ENCODE assay signal across 21 cellular contexts in genomic region chr12:32034045-32034444, GRCh38.
DNase-seq lines count a peak whose midpoint lies in the region; ATAC-seq and TF ChIP-seq lines count a peak whose summit lies in the region.
"Had no signal": no experiment of that assay in that cellular context is flagged by ENCODE, and none has a peak within 500 bp of the region (broad histone marks: within the 10 kb centered on the region; RNA-seq: fewer than 3 reads in every experiment).

No MANE protein-coding gene starts in this region.

- H2AFZ ChIP-seq in GM23338 (peak overlapping the region; percentile 50), trophoblast cell (ENCODE audit: insufficient read depth, low read length, poor library complexity) (no peak overlapping the region)

- no peak overlapping the region for H2BK120ac ChIP-seq in trophoblast cell (ENCODE audit: insufficient read depth, low read length, poor library complexity)

- no peak overlapping the region for H2BK5ac ChIP-seq in trophoblast cell (ENCODE audit: low read depth, low read length, poor library complexity)

- H3F3A ChIP-seq in GM23338 (replicated peaks; ENCODE audit: low read depth) = no peaks in the 10 kb centered on the region; the same call in 1 of the 2 replicates

- no peaks in the 10 kb centered on the region for H3K9me2 ChIP-seq in GM23338 (ENCODE audit: insufficient read depth)

- in situ Hi-C loops in Panc1 (cut with HindIII; ENCODE audit: low pct_unique_long_range_greater_than_20kb, low sequenced_read_pairs) = no loop called here

- H3K4me2 ChIP-seq in GM23338 (no peak overlapping the region), trophoblast cell (ENCODE audit: low read length) (no peak overlapping the region)

- H3K9me3 Mint-ChIP-seq in GM23338 (peaks cover 3% of the 10 kb centered on the region; the same call in 2 of the 3 replicates), osteocyte (ENCODE audit: unreplicated experiment) (no peaks in the 10 kb centered on the region)
- H3K9me3 Mint-ChIP-seq: stimulated activated memory B cell treated with anti-CD40 and anti-IgM and Interleukin-4, amounts not matched to agents 10 μg/mL and 1 μg/mL and 100 μg/mL, for 72 hours had no signal

- peaks cover 5% of the 10 kb centered on the region for H3K79me1 ChIP-seq in trophoblast cell (ENCODE audit: low read length)

- H3K4me1 Mint-ChIP-seq in GM23338 (peaks cover 28% of the 10 kb centered on the region), osteocyte (ENCODE audit: unreplicated experiment) (peaks cover 4% of the 10 kb centered on the region)

- no peak overlapping the region for H3K4me3 ChIP-seq in GM23338
- no peak overlapping the region for H3K4me3 ChIP-seq in Panc1 (ENCODE audit: low read depth in 2 of 2, low read length in 2 of 2)
- H3K4me3 ChIP-seq in fibroblast of villous mesenchyme (ENCODE audit: low read depth, low read length) = no peak overlapping the region
- no peak overlapping the region for H3K4me3 ChIP-seq in trophoblast cell (ENCODE audit: low read depth, low read length)
- H3K4me3 ChIP-seq: psoas muscle, sigmoid colon had no signal

- H3K27ac ChIP-seq in GM23338 (ENCODE audit: low read depth) (no peak overlapping the region), Panc1 (ENCODE audit: low read length) (peak overlapping the region; percentile 44), trophoblast cell (ENCODE audit: low read depth, low read length) (peak overlapping the region; percentile 43)
- H3K27ac ChIP-seq: C4-2B, psoas muscle, sigmoid colon had no signal

- H3K4me1 ChIP-seq in GM23338 (ENCODE audit: insufficient read depth) (peaks cover 20% of the 10 kb centered on the region), Panc1 (ENCODE audit: control insufficient read depth, insufficient read depth, low read length) (peaks cover 13% of the 10 kb centered on the region), trophoblast cell (ENCODE audit: control insufficient read depth in 1 of 2, insufficient read depth in 2 of 2, low read length in 2 of 2) (peaks cover 8% of the 10 kb centered on the region in 2 experiments)
- H3K4me1 ChIP-seq: sigmoid colon had no signal

- no peak overlapping the region for H4K91ac ChIP-seq in trophoblast cell (ENCODE audit: low read depth, low read length)

- H3K14ac ChIP-seq in trophoblast cell (ENCODE audit: low read length) = no peak overlapping the region

- H3K4me3 Mint-ChIP-seq in GM23338 (no peak overlapping the region), osteocyte (ENCODE audit: unreplicated experiment) (no peak overlapping the region)
- H3K4me3 Mint-ChIP-seq: stimulated activated memory B cell treated with anti-CD40 and anti-IgM and Interleukin-4, amounts not matched to agents 10 μg/mL and 1 μg/mL and 100 μg/mL, for 72 hours had no signal

- H3K9ac ChIP-seq in trophoblast cell (ENCODE audit: low read length) = no peak overlapping the region

- CTCF ChIA-PET in Panc1 (lab: Charles Lee) = interaction anchor here (0.6 kb wide), 1 partner anchor 22 kb away, joined by 7 read pairs; no protein-coding TSS in a partner anchor

- H3K27me3 ChIP-seq in GM23338 (ENCODE audit: insufficient read depth) (no peaks in the 10 kb centered on the region), Panc1 (ENCODE audit: control insufficient read depth, insufficient read depth, low read length) (no peaks in the 10 kb centered on the region), trophoblast cell (ENCODE audit: insufficient read depth, low read length) (no peaks in the 10 kb centered on the region)
- H3K27me3 ChIP-seq: sigmoid colon had no signal

- H3K27ac Mint-ChIP-seq in GM23338 = no peak overlapping the region; the same call in 1 of the 2 replicates
- H3K27ac Mint-ChIP-seq in osteocyte (ENCODE audit: unreplicated experiment) = no peak overlapping the region
- H3K27ac Mint-ChIP-seq: stimulated activated memory B cell treated with anti-CD40 and anti-IgM and Interleukin-4, amounts not matched to agents 10 μg/mL and 1 μg/mL and 100 μg/mL, for 72 hours had no signal

- no peak overlapping the region for H3K18ac ChIP-seq in trophoblast cell (ENCODE audit: low read length)

- intact Hi-C loops in Panc1 (cut with micrococcal nuclease; ENCODE audit: unreplicated experiment) = no loop called here

- no peaks in the 10 kb centered on the region for H3K9me3 ChIP-seq in Panc1 (ENCODE audit: control insufficient read depth, insufficient read depth, low read depth, low read length)
- H3K9me3 ChIP-seq in trophoblast cell (ENCODE audit: insufficient read depth, low read depth, low read length) = peaks cover 1% of the 10 kb centered on the region
- H3K9me3 ChIP-seq: psoas muscle, sigmoid colon had no signal

- H2BK12ac ChIP-seq in trophoblast cell (ENCODE audit: low read length) = no peak overlapping the region

- ATAC-seq in GM23338 (no peak), Panc1 (no peak), GM21447 (IDR thresholded peaks at IDR 0.05; ENCODE audit: unreplicated experiment) (no peak)
- ATAC-seq: psoas muscle; stimulated activated memory B cell treated with anti-CD40 and anti-IgM and Interleukin-4, amounts not matched to agents 10 μg/mL and 1 μg/mL and 100 μg/mL, for 72 hours had no signal

- no peak overlapping the region for H4K8ac ChIP-seq in trophoblast cell (ENCODE audit: low read depth, low read length)

- no peak overlapping the region for H3K23ac ChIP-seq in trophoblast cell (ENCODE audit: low read length)

- no peak overlapping the region for H4K12ac ChIP-seq in trophoblast cell (ENCODE audit: low read depth, low read length)

- H3K27me3 Mint-ChIP-seq in GM23338 (ENCODE audit: insufficient read depth, low read depth, poor library complexity) (peaks cover 5% of the 10 kb centered on the region), osteocyte (ENCODE audit: unreplicated experiment) (peaks cover 16% of the 10 kb centered on the region)
- H3K27me3 Mint-ChIP-seq: stimulated activated memory B cell treated with anti-CD40 and anti-IgM and Interleukin-4, amounts not matched to agents 10 μg/mL and 1 μg/mL and 100 μg/mL, for 72 hours had no signal

- POLR2A ChIA-PET in Panc1 (lab: Charles Lee) = no interaction called here

- H3K79me2 ChIP-seq in GM23338 (replicated peaks; ENCODE audit: insufficient read depth) (no peaks in the 10 kb centered on the region), trophoblast cell (ENCODE audit: control insufficient read depth, insufficient read depth, low read length, poor library complexity) (no peaks in the 10 kb centered on the region)

- H3K36me3 ChIP-seq in GM23338 (ENCODE audit: insufficient read depth) (no peaks in the 10 kb centered on the region), Panc1 (ENCODE audit: control insufficient read depth, insufficient read depth, low read length) (no peaks in the 10 kb centered on the region), trophoblast cell (ENCODE audit: control insufficient read depth in 1 of 2, insufficient read depth in 2 of 2, low read length in 2 of 2) (no peaks in the 10 kb centered on the region)
- H3K36me3 ChIP-seq: sigmoid colon had no signal

- DNase-seq in GM23338 (ENCODE audit: low spot score) = no peak
- no peak for DNase-seq in Panc1 (ENCODE audit: low read depth, low spot score)
- DNase-seq in fibroblast of villous mesenchyme (ENCODE audit: low read depth) = peak; percentile 48
- no peak for DNase-seq in trophoblast cell
- DNase-seq in NCI-H2107 (lab: John Stamatoyannopoulos, UW) = no peak
- DNase-seq in osteocyte (ENCODE audit: extremely low spot score, unreplicated experiment) = no peak
- DNase-seq: activated CD4-positive, CD25-positive, alpha-beta regulatory T cell treated with anti-CD3 and anti-CD28 coated beads, Interleukin-2, amount 50 U/mL, for 72 hours; activated CD8-positive, alpha-beta memory T cell treated with anti-CD3 and anti-CD28 coated beads for 24 hours; activated gamma-delta T cell treated with Interleukin-2 at 50 U/mL for 16 hours; cerebellar nuclear complex; head of caudate nucleus; IMR-90; NCI-H1092 treated with DMSO at 0.1 percent for 48 hours; NCI-H526; psoas muscle; SHP77 treated with DMSO at 0.1 percent for 48 hours; sigmoid colon; stimulated activated CD4-positive, alpha-beta T cell treated with anti-CD3 and anti-CD28 coated beads, Interleukin-4, amount 100 ng/mL, for 4 hours had no signal

- TF ChIP-seq CTCF in GM23338 (conservative IDR thresholded peaks at IDR 0.05; ENCODE audit: low read depth in 2 of 2) = no peak
- no peak for TF ChIP-seq CTCF in Panc1 (IDR thresholded peaks at IDR 0.05)
- TF ChIP-seq CTCF in fibroblast of villous mesenchyme (IDR thresholded peaks at IDR 0.05; ENCODE audit: insufficient read depth, low read depth, low read length) = no peak
- TF ChIP-seq CTCF in osteocyte (IDR thresholded peaks at IDR 0.05) = no peak

- no peak overlapping the region for H2AK5ac ChIP-seq in trophoblast cell (ENCODE audit: low read length)

- no peak overlapping the region for H3K4ac ChIP-seq in trophoblast cell (ENCODE audit: low read depth, low read length)

- no peaks in the 10 kb centered on the region for H3K36me3 Mint-ChIP-seq in GM23338 (ENCODE audit: low read depth)
- H3K36me3 Mint-ChIP-seq in osteocyte (ENCODE audit: unreplicated experiment) = no peaks in the 10 kb centered on the region
- H3K36me3 Mint-ChIP-seq: stimulated activated memory B cell treated with anti-CD40 and anti-IgM and Interleukin-4, amounts not matched to agents 10 μg/mL and 1 μg/mL and 100 μg/mL, for 72 hours had no signal

- BruUV-seq in Panc1 (replicated peaks; lab: Mats Ljungman, UMichigan) = no TSS peak

- no CpG with 5 or more reads among the region's 2 CpGs for WGBS in trophoblast cell (ENCODE audit: extremely low coverage, insufficient coverage, insufficient read length)

- H4K20me1 ChIP-seq in GM23338 (replicated peaks; ENCODE audit: insufficient read depth) = no peaks in the 10 kb centered on the region

TF ChIP-seq in GM23338, 12 proteins besides CTCF, POLR2A, EP300 and RAD21:
- TF ChIP-seq EZH2phosphoT487 (IDR thresholded peaks at IDR 0.05; ENCODE audit: unreplicated experiment) (no peak), ETS1 (IDR thresholded peaks at IDR 0.05) (no peak)
